ENCODE assay signal across 8 cellular contexts in the genomic region with DNA sequence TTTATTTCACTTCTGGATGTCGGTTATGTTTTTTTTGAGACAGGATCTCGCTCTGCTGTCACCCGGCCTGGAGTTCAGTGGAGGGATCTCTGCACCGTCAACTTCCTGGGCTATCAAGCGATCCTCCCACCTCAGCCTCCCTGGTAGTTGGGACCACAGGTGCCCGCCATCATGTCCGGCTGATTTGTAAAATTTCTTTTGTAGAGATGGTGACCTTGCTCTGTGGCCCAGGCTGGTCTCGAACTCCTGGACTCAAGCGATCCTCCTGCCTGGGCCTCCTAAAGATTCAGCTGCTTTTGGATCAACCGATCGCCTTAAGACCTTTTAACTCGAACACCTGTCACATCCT. TPM values are rescaled to one million over a fixed set of nuclear protein-coding genes. Genes with fewer than 3 reads are reported as not detected.
DNase-seq lines count a peak whose midpoint lies in the region; ATAC-seq, FAIRE-seq and TF ChIP-seq lines count a peak whose summit lies in the region.

No MANE protein-coding gene starts in this region.

- peaks cover 48% of the 10 kb centered on the region for H3K4me1 Mint-ChIP-seq in CD8-positive, alpha-beta T cell (ENCODE audit: low read depth)

- TSS peak; percentile 94 for BruUV-seq in HepG2 (replicated peaks; lab: Mats Ljungman, UMichigan)

- POLR2A ChIA-PET in CD8-positive, alpha-beta T cell (lab: Charles Lee): interaction anchor here (0.6 to 2.1 kb wide), 8 partner anchors 40 to 1702 kb away, joined by 3 to 10 read pairs (median 4); a partner anchor contains a TSS
- POLR2A ChIA-PET in HepG2 (lab: Yijun Ruan, JAX): interaction anchor here (0.6 to 2.3 kb wide), 14 partner anchors 8 to 256 kb away, joined by 3 to 14 read pairs (median 6); a partner anchor contains a TSS

- H3K9me3 Mint-ChIP-seq in CD8-positive, alpha-beta T cell: peaks cover 4% of the 10 kb centered on the region

- H3K4me3 ChIP-seq in CD8-positive, alpha-beta T cell (ENCODE audit: low read depth, low read length): peak overlapping the region; percentile 88
- H3K4me3 ChIP-seq in HepG2 (replicated peaks in 1 of 3; ENCODE audit: insufficient read depth in 1 of 3, low read depth in 2 of 3, low read length in 3 of 3) (peak overlapping the region; percentile 87 to 96 (median 94)), tibial artery (peak overlapping the region; percentile 91 to 92)

- intact Hi-C loops in CD8-positive, alpha-beta T cell (cut with DNase I, micrococcal nuclease): loop anchor here (1.0 to 10.0 kb wide), 16 partner anchors 57 to 989 kb away; a partner anchor contains a TSS
- intact Hi-C loops in HepG2 (cut with micrococcal nuclease; ENCODE audit: unreplicated experiment) (loop anchor here (2.0 kb wide), 1 partner anchor 33 kb away; no protein-coding TSS in a partner anchor), tibial artery (cut with DNase I; ENCODE audit: low total_unique reads) (loop anchor here (1.0 to 5.0 kb wide), 3 partner anchors 58 to 257 kb away; a partner anchor contains a TSS)

- peak overlapping the region; percentile 98 for H3K27ac Mint-ChIP-seq in CD8-positive, alpha-beta T cell

- TF ChIP-seq POLR2A in HepG2 (IDR thresholded peaks at IDR 0.05; ENCODE audit: insufficient read depth in 1 of 2, low read depth in 2 of 2, low read length in 2 of 2): no peak

- H3K4me1 ChIP-seq in CD8-positive, alpha-beta T cell (ENCODE audit: insufficient read depth, low read length): peaks cover 18% of the 10 kb centered on the region
- H3K4me1 ChIP-seq in HepG2 (ENCODE audit: insufficient read depth, low read length): peaks cover 30% of the 10 kb centered on the region
- H3K4me1 ChIP-seq in tibial artery: peaks cover 0 to 44% (median 25%) of the 10 kb centered on the region in 4 donors

- no peaks in the 10 kb centered on the region for H3K36me3 ChIP-seq in CD8-positive, alpha-beta T cell (ENCODE audit: insufficient read depth, low read length)
- no peaks in the 10 kb centered on the region; a peak in 2 of 5 replicates for H3K36me3 ChIP-seq in HepG2 (replicated peaks in 1 of 2; ENCODE audit: control insufficient read depth in 1 of 2, insufficient read depth in 2 of 2, low read length in 2 of 2)
- H3K36me3 ChIP-seq in tibial artery: peaks cover 11 to 22% (median 13%) of the 10 kb centered on the region in 3 donors

- no peak for TF ChIP-seq CTCF in CD8-positive, alpha-beta T cell (IDR thresholded peaks at IDR 0.05)
- TF ChIP-seq CTCF in HepG2 (CRISPR knock-in tag; IDR thresholded peaks at IDR 0.05) (no peak), tibial artery (IDR thresholded peaks at IDR 0.05) (no peak)

- H4K20me1 ChIP-seq in HepG2 (ENCODE audit: insufficient read depth, low read length): no peaks in the 10 kb centered on the region

- H3K27ac ChIP-seq in CD8-positive, alpha-beta T cell (ENCODE audit: low read depth, low read length): peak overlapping the region; percentile 92
- H3K27ac ChIP-seq in adipose tissue (ENCODE audit: low read depth, low read length) (peak overlapping the region; percentile 96), HepG2 (ENCODE audit: extremely low read length, insufficient read depth, low read length) (peak overlapping the region; percentile 91), tibial artery (peak overlapping the region; percentile 94 to 98)

- H3K27me3 ChIP-seq in CD8-positive, alpha-beta T cell (ENCODE audit: insufficient read depth, low read length): no peaks in the 10 kb centered on the region
- H3K27me3 ChIP-seq in HepG2 (ENCODE audit: control insufficient read depth in 1 of 2, insufficient read depth in 2 of 2, low read length in 2 of 2) (no peaks in the 10 kb centered on the region; a peak in 1 of 5 replicates), tibial artery (no peaks in the 10 kb centered on the region)

- ATAC-seq in CD8-positive, alpha-beta T cell: no peak
- peak; percentile 7 for ATAC-seq in HG03139 (IDR thresholded peaks at IDR 0.05; ENCODE audit: unreplicated experiment)
- peak; percentile 6; the same call in 1 of the 3 replicates for ATAC-seq in HepG2

- H3K9ac ChIP-seq in HepG2 (ENCODE audit: insufficient read depth, low read depth, low read length): peak overlapping the region; percentile 88

- no peaks in the 10 kb centered on the region for H3K27me3 Mint-ChIP-seq in CD8-positive, alpha-beta T cell (ENCODE audit: low read depth)

- no peaks in the 10 kb centered on the region for H3K9me3 ChIP-seq in CD8-positive, alpha-beta T cell (ENCODE audit: low read length)
- H3K9me3 ChIP-seq in HepG2 (ENCODE audit: low read length) (peaks cover 12% of the 10 kb centered on the region), tibial artery (no peaks in the 10 kb centered on the region)

- peak overlapping the region; percentile 94 for H3K4me3 Mint-ChIP-seq in CD8-positive, alpha-beta T cell

- CTCF ChIA-PET in CD8-positive, alpha-beta T cell (lab: Charles Lee): no interaction called here
- CTCF ChIA-PET in HepG2 (lab: Yijun Ruan, JAX; ENCODE audit: low intra/inter-chr PET ratio, low total read pairs): no interaction called here

- no peak overlapping the region for H2AFZ ChIP-seq in HepG2 (ENCODE audit: low read length)

- FAIRE-seq in HepG2 (lab: Jason Lieb, UNC): peak; percentile 43

- in situ Hi-C loops in HepG2 (cut with HindIII; ENCODE audit: extremely low pct_ligation_motif_present, low pct_unique_long_range_greater_than_20kb): loop anchor here (5.0 kb wide), 1 partner anchor 37 kb away; no protein-coding TSS in a partner anchor

- peak overlapping the region; percentile 83 for H3K4me2 ChIP-seq in HepG2 (ENCODE audit: low read depth, low read length)

- no peak for TF ChIP-seq RAD21 in HepG2 (CRISPR knock-in tag; IDR thresholded peaks at IDR 0.05)

- WGBS in adipose tissue, 3 donors: 10 to 11% (median 11%) methylated on average over 12 of the region's 12 CpGs
- WGBS in HepG2 (ENCODE audit: low lambda C conversion rate): 4% methylated on average over 5 of the region's 12 CpGs

- H3K36me3 Mint-ChIP-seq in CD8-positive, alpha-beta T cell: peaks cover 25% of the 10 kb centered on the region

- peaks cover 45% of the 10 kb centered on the region for H3K79me2 ChIP-seq in HepG2 (ENCODE audit: insufficient read depth, low read length)

- TF ChIP-seq EP300 in HepG2 (IDR thresholded peaks at IDR 0.05; ENCODE audit: low read depth in 2 of 2, low read length in 2 of 2): no peak
- TF ChIP-seq EP300 in HepG2 (CRISPR knock-in tag; IDR thresholded peaks at IDR 0.05; ENCODE audit: borderline replicate concordance): no peak

- DNase-seq in CD8-positive, alpha-beta T cell: no peak
- no peak for DNase-seq in HepG2 (ENCODE audit: low spot score)
- no peak for DNase-seq in tibial artery
- DNase-seq in activated CD4-positive, CD25-positive, alpha-beta regulatory T cell (lab: John Stamatoyannopoulos, UW): no peak
- no peak for DNase-seq in NCI-H510A (lab: John Stamatoyannopoulos, UW)
- DNase-seq in NCI-H82 (lab: John Stamatoyannopoulos, UW): no peak

TF ChIP-seq in HepG2, 621 proteins besides CTCF, POLR2A, EP300 and RAD21 (continues in another document):
- no peak for TF ChIP-seq SMARCE1 (IDR thresholded peaks at IDR 0.05; ENCODE audit: borderline replicate concordance)
- TF ChIP-seq HNF4G (IDR thresholded peaks at IDR 0.05; ENCODE audit: borderline replicate concordance, low read depth, low read length): no peak
- TF ChIP-seq HNF4G (CRISPR knock-in tag; IDR thresholded peaks at IDR 0.05; ENCODE audit: borderline replicate concordance, low read depth): no peak
- 0 out of 2 replicates have a peak, but pooled peaks have one; percentile 6 for TF ChIP-seq SMYD3 (CRISPR knock-in tag; IDR thresholded peaks at IDR 0.05)
- TF ChIP-seq GZF1 (CRISPR knock-in tag; IDR thresholded peaks at IDR 0.05): no peak
- TF ChIP-seq HMG20A (CRISPR knock-in tag; IDR thresholded peaks at IDR 0.05; ENCODE audit: borderline replicate concordance): no peak
- TF ChIP-seq PHF5A (CRISPR knock-in tag; IDR thresholded peaks at IDR 0.05; ENCODE audit: low read depth, unreplicated experiment): no peak
- no peak for TF ChIP-seq ZBTB38 (CRISPR knock-in tag; IDR thresholded peaks at IDR 0.05)
- no peak for TF ChIP-seq TAF15 (IDR thresholded peaks at IDR 0.05; ENCODE audit: low read depth, low read length, poor library complexity, severe bottlenecking)
- TF ChIP-seq FOXO1 (CRISPR knock-in tag; IDR thresholded peaks at IDR 0.05): no peak
- TF ChIP-seq, protein P1, sequence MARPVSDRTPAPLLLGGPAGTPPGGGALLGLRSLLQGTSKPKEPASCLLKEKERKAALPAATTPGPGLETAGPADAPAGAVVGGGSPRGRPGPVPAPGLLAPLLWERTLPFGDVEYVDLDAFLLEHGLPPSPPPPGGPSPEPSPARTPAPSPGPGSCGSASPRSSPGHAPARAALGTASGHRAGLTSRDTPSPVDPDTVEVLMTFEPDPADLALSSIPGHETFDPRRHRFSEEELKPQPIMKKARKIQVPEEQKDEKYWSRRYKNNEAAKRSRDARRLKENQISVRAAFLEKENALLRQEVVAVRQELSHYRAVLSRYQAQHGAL (CRISPR knock-in tag; IDR thresholded peaks at IDR 0.05; ENCODE audit: not compliant biosample characterization): no peak

RNA-seq across cellular contexts. Expression of a gene that starts 0.6 kb away (rescaled TPM):
- total RNA-seq in CD8-positive, alpha-beta T cell: 10 to 100 TPM; 34.5 to 38.5 TPM
- polyA plus RNA-seq in adipose tissue (10 to 100 TPM in 2 of 3 donors, 1 to 10 TPM in 1; 9.5 to 26.2 (median 14.1) TPM), HepG2 (2011; rRNA removed) (30.3 and 35.3 TPM in 2 replicates)
- 22.7 and 27.5 TPM in 2 replicates for total RNA-seq in HepG2 (2016; rRNA removed; fragmentation: Illumina TruSeq; extraction: Trizol)
- 19.8 and 21.2 TPM in 2 replicates for total RNA-seq in HepG2 (2016; cell fraction: cytosol; rRNA removed; fragmentation: Illumina TruSeq; extraction: Trizol; ENCODE audit: low read depth)
- 21.5 and 25.3 TPM in 2 replicates for total RNA-seq in HepG2 (2016; cell fraction: insoluble cytoplasmic fraction; rRNA removed; fragmentation: Illumina TruSeq; extraction: Trizol)
- total RNA-seq in HepG2 (2016; cell fraction: membrane; rRNA removed; fragmentation: Illumina TruSeq; extraction: Trizol): 14.1 and 14.9 TPM in 2 replicates
- 16.2 and 18.3 TPM in 2 replicates for total RNA-seq in HepG2 (2016; cell fraction: nucleus; rRNA removed; fragmentation: Illumina TruSeq; extraction: Trizol)
- 18.9 and 20.5 TPM in 2 replicates for polyA plus RNA-seq in HepG2 (2011; cell fraction: cytosol; rRNA removed)
- polyA plus RNA-seq in HepG2 (2011; cell fraction: nucleus; rRNA removed): 24.9 and 25.4 TPM in 2 replicates
- polyA plus RNA-seq in HepG2 (2012): 19.6 and 25.6 TPM in 2 replicates
- 1.3 and 2.0 TPM in 2 replicates for polyA plus RNA-seq in HepG2 (2016; cell fraction: cytosol; fragmentation: Illumina TruSeq; extraction: Trizol; ENCODE audit: low read depth)
- polyA plus RNA-seq in HepG2 (2016; cell fraction: insoluble cytoplasmic fraction; fragmentation: Illumina TruSeq; extraction: Trizol; ENCODE audit: low read depth): 22.9 and 25.3 TPM in 2 replicates
- 3.9 and 4.5 TPM in 2 replicates for polyA plus RNA-seq in HepG2 (2016; cell fraction: membrane; fragmentation: Illumina TruSeq; extraction: Trizol; ENCODE audit: low read depth)
- 26.8 and 27.2 TPM in 2 replicates for polyA plus RNA-seq in HepG2 (2016; cell fraction: nucleus; fragmentation: Illumina TruSeq; extraction: Trizol; ENCODE audit: insufficient read depth, low read depth)
- polyA minus RNA-seq in HepG2 (2011; rRNA and poly(A)+ RNA removed; ENCODE audit: low replicate concordance): 43.3 and 66.9 TPM in 2 replicates
- polyA minus RNA-seq in HepG2 (2011; cell fraction: cytosol; rRNA and poly(A)+ RNA removed): 15.5 and 21.7 TPM in 2 replicates
- 19.7 and 26.4 TPM in 2 replicates for polyA minus RNA-seq in HepG2 (2011; cell fraction: nucleus; rRNA and poly(A)+ RNA removed)
